In genomic region chr11:19089421-19089820, GRCh38 we compare ENCODE assay signal across 1 cellular context.
TF ChIP-seq lines count a peak whose summit lies in the region.

No MANE protein-coding gene starts in this region.

TF ChIP-seq in H1, 55 proteins besides CTCF, POLR2A, EP300 and RAD21:
- TF ChIP-seq TEAD4 (IDR thresholded peaks at IDR 0.05; ENCODE audit: low read depth, low read length) (no peak), RXRA (IDR thresholded peaks at IDR 0.05; ENCODE audit: insufficient read depth, low read depth, low read length) (no peak), SUZ12 (IDR thresholded peaks at IDR 0.05; ENCODE audit: low read length) (no peak), NANOG (IDR thresholded peaks at IDR 0.05; ENCODE audit: insufficient read depth, low read depth, low read length, poor library complexity, severe bottlenecking) (no peak), ZNF274 (IDR thresholded peaks at IDR 0.05; ENCODE audit: borderline replicate concordance, extremely low read depth, low read length) (no peak), POLR2AphosphoS5 (IDR thresholded peaks at IDR 0.05; ENCODE audit: low read depth, low read length) (no peak), SP2 (IDR thresholded peaks at IDR 0.05; ENCODE audit: low read length) (no peak), SIN3A (conservative IDR thresholded peaks at IDR 0.05 in 1 of 2, IDR thresholded peaks at IDR 0.05 in 1 of 2; ENCODE audit: low read depth in 1 of 2, low read length in 2 of 2) (no peak), ASH2L (IDR thresholded peaks at IDR 0.05; ENCODE audit: low read length) (no peak)
- TF ChIP-seq, protein P1, sequence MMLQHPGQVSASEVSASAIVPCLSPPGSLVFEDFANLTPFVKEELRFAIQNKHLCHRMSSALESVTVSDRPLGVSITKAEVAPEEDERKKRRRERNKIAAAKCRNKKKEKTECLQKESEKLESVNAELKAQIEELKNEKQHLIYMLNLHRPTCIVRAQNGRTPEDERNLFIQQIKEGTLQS (IDR thresholded peaks at IDR 0.05; ENCODE audit: insufficient read depth, low read depth, low read length), result no peak
TF ChIP-seq in H1: peak in this region for 0.
